Comparison of ENCODE assay signal across 8 cellular contexts in the genomic region with DNA sequence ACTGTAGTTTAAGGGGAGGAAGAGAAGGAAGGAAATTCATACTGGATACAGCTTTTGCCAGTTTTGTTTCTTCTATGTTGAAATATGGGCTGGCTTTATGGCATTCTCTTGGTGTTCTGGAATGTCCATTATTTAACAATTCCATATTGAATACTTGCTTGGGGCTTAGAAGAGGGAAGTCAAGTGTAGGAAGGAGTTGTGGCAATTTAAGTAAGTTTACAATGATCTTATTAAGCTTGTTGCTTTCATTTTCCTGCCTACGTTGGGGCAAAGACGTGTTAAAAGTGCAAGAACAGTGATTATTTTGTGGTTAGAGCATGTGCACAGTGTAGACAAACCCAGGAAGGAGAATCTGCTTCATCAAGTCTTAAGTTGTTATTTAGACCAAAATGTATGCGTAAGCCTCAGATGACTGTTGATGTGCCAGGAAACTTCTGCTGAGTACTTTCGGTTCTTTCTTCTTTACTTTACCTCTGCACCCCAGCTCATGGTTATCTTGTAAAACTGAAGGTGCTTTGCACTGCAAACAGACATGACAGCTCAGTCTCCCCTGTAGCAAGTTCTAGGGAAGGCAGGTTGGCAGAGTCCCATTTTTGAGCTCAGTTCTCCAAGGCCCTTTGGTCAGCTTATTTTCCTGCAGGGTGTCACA.
DNase-seq lines count a peak whose midpoint lies in the region; ATAC-seq and TF ChIP-seq lines count a peak whose summit lies in the region.

No MANE protein-coding gene starts in this region.

- TF ChIP-seq POLR2A in IMR-90 (IDR thresholded peaks at IDR 0.05; ENCODE audit: low read depth, low read length), result no peak

- H2AK9ac ChIP-seq in IMR-90 (replicated peaks; ENCODE audit: low read depth, low read length, poor library complexity), result no peak overlapping the region

- H3K9me3 ChIP-seq in CD4-positive, CD25-positive, alpha-beta regulatory T cell (ENCODE audit: control insufficient read depth in 2 of 2, low read length in 2 of 2), result no peaks in the 10 kb centered on the region
- no peaks in the 10 kb centered on the region for H3K9me3 ChIP-seq in IMR-90 (ENCODE audit: control insufficient read depth, insufficient read depth, low read length)

- no peak for TF ChIP-seq CTCF in IMR-90 (conservative IDR thresholded peaks at IDR 0.05; ENCODE audit: low read depth, low read length)

- H3K27me3 ChIP-seq in CD4-positive, CD25-positive, alpha-beta regulatory T cell (ENCODE audit: control insufficient read depth, insufficient read depth, low read length), result no peaks in the 10 kb centered on the region
- peaks cover 5% of the 10 kb centered on the region; the same call in 1 of the 2 replicates for H3K27me3 ChIP-seq in IMR-90 (ENCODE audit: control insufficient read depth, insufficient read depth, low read length)

- in situ Hi-C loops in IMR-90 (cut with MboI; ENCODE audit: low sequenced_read_pairs) (no loop called here), G401 (cut with HindIII; ENCODE audit: low sequenced_read_pairs) (no loop called here)

- no peak overlapping the region for H2BK120ac ChIP-seq in IMR-90 (ENCODE audit: low read depth, low read length)

- H4K91ac ChIP-seq in IMR-90 (ENCODE audit: insufficient read depth, low read depth, low read length), result no peak overlapping the region

- no peaks in the 10 kb centered on the region for H3K9me3 Mint-ChIP-seq in CD4-positive, CD25-positive, alpha-beta regulatory T cell
- H3K9me3 Mint-ChIP-seq in activated T-cell treated with anti-CD3 and anti-CD28 coated beads, Interleukin-2, amount 50 U/mL, for 4 hours, result no peaks in the 10 kb centered on the region

- H4K5ac ChIP-seq in IMR-90 (ENCODE audit: low read depth, low read length), result no peak overlapping the region

- peak overlapping the region; percentile 96 for H3K27ac ChIP-seq in CD4-positive, CD25-positive, alpha-beta regulatory T cell (ENCODE audit: insufficient read depth, low read length, poor library complexity, severe bottlenecking)
- H3K27ac ChIP-seq in IMR-90 (ENCODE audit: insufficient read depth, low read length), result no peak overlapping the region

- no peaks in the 10 kb centered on the region for H3K9me1 ChIP-seq in IMR-90 (ENCODE audit: insufficient read depth, low read length)

- no peak overlapping the region for H2BK20ac ChIP-seq in IMR-90 (ENCODE audit: low read depth, low read length)

- no peak for TF ChIP-seq RAD21 in IMR-90 (IDR thresholded peaks at IDR 0.05; ENCODE audit: low read length)

- no peak overlapping the region for H3K23ac ChIP-seq in IMR-90 (ENCODE audit: low read depth, low read length)

- dilution Hi-C loops in IMR-90 (cut with HindIII; ENCODE audit: low sequenced_read_pairs, unreplicated experiment), result no loop called here

- WGBS in IMR-90 (ENCODE audit: extremely low coverage in 2 of 2, insufficient read length in 1 of 2), 2 experiments, result 28% methylated on average over 2 of the region's 4 CpGs; no CpG with 5 or more reads in 1 of the 2 experiments

- H3K4me1 Mint-ChIP-seq in CD4-positive, CD25-positive, alpha-beta regulatory T cell, result peaks cover 18 to 84% (median 58%) of the 10 kb centered on the region in 4 donors
- H3K4me1 Mint-ChIP-seq in activated T-cell treated with anti-CD3 and anti-CD28 coated beads, Interleukin-2, amount 50 U/mL, for 4 hours (ENCODE audit: low read depth), result peaks cover 76% of the 10 kb centered on the region

- DNase-seq in CD4-positive, CD25-positive, alpha-beta regulatory T cell, result peak; percentile 38 to 95 (median 88)
- DNase-seq in IMR-90, result no peak
- DNase-seq in activated T-cell treated with anti-CD3 and anti-CD28 coated beads, Interleukin-2, amount 50 U/mL, for 4 hours, result peak; percentile 15
- DNase-seq in medulla oblongata (ENCODE audit: extremely low spot score), result peak; percentile 50
- DNase-seq in AG20443 (ENCODE audit: low spot score), result no peak
- DNase-seq in DMS114 treated with DMSO at 0.1 percent for 48 hours (lab: John Stamatoyannopoulos, UW; ENCODE audit: unreplicated experiment), result no peak
- no peak for DNase-seq in G401 (ENCODE audit: low spot score)

- H2BK5ac ChIP-seq in IMR-90 (ENCODE audit: low read depth, low read length, poor library complexity, severe bottlenecking), result no peak overlapping the region

- H3K14ac ChIP-seq in IMR-90 (replicated peaks; ENCODE audit: low read depth, low read length), result no peak overlapping the region

- peaks cover 75% of the 10 kb centered on the region for H3K4me1 ChIP-seq in CD4-positive, CD25-positive, alpha-beta regulatory T cell (ENCODE audit: control insufficient read depth, insufficient read depth, low read length, poor library complexity, severe bottlenecking)
- no peaks in the 10 kb centered on the region for H3K4me1 ChIP-seq in IMR-90 (ENCODE audit: control insufficient read depth, insufficient read depth, low read length)

- H2BK15ac ChIP-seq in IMR-90 (ENCODE audit: low read depth, low read length), result no peak overlapping the region

- H3K4me3 Mint-ChIP-seq in CD4-positive, CD25-positive, alpha-beta regulatory T cell, result peak overlapping the region; percentile 55 to 81 (median 74)
- peak overlapping the region; percentile 75 for H3K4me3 Mint-ChIP-seq in activated T-cell treated with anti-CD3 and anti-CD28 coated beads, Interleukin-2, amount 50 U/mL, for 4 hours

- no TSS peak for BruUV-seq in IMR-90 (replicated peaks; lab: Mats Ljungman, UMichigan)

- H3K36me3 Mint-ChIP-seq in CD4-positive, CD25-positive, alpha-beta regulatory T cell, result peaks cover 3% of the 10 kb centered on the region
- peaks cover 1% of the 10 kb centered on the region for H3K36me3 Mint-ChIP-seq in activated T-cell treated with anti-CD3 and anti-CD28 coated beads, Interleukin-2, amount 50 U/mL, for 4 hours (ENCODE audit: insufficient read depth)

- no peak overlapping the region for H4K8ac ChIP-seq in IMR-90 (ENCODE audit: low read depth in 2 of 2, low read length in 2 of 2)

- H3K27ac Mint-ChIP-seq in CD4-positive, CD25-positive, alpha-beta regulatory T cell, result peak overlapping the region; percentile 98

- H3K4me2 ChIP-seq in IMR-90 (ENCODE audit: low read depth, low read length), result peak overlapping the region; percentile 76; the same call in 1 of the 2 replicates

- H3K4ac ChIP-seq in IMR-90 (ENCODE audit: low read depth, low read length), result no peak overlapping the region

- POLR2A ChIA-PET in IMR-90 (lab: Charles Lee; ENCODE audit: unreplicated experiment), result no interaction called here

- no peak overlapping the region for H2AFZ ChIP-seq in IMR-90 (replicated peaks; ENCODE audit: low read length, poor library complexity)

- H3K4me3 ChIP-seq in CD4-positive, CD25-positive, alpha-beta regulatory T cell (ENCODE audit: low read depth, low read length), result peak overlapping the region; percentile 79
- no peak overlapping the region for H3K4me3 ChIP-seq in IMR-90 (ENCODE audit: insufficient read depth, low read depth, low read length)

- H3K36me3 ChIP-seq in CD4-positive, CD25-positive, alpha-beta regulatory T cell (ENCODE audit: control insufficient read depth, insufficient read depth, low read length), result no peaks in the 10 kb centered on the region
- no peaks in the 10 kb centered on the region for H3K36me3 ChIP-seq in IMR-90 (ENCODE audit: control insufficient read depth, insufficient read depth, low read length)

- peak; percentile 83 to 85 for ATAC-seq in CD4-positive, CD25-positive, alpha-beta regulatory T cell (ENCODE audit: low read depth in 2 of 2)
- ATAC-seq in GM21381 (IDR thresholded peaks at IDR 0.05; ENCODE audit: unreplicated experiment) (peak; percentile 67), IMR-90 (ENCODE audit: low read depth) (no peak)
- ATAC-seq in activated T-cell treated with anti-CD3 and anti-CD28 coated beads, Interleukin-2, amount 50 U/mL, for 4 hours, result peak; percentile 77 to 84

- H3K79me1 ChIP-seq in IMR-90 (ENCODE audit: low read depth in 1 of 2, low read length in 2 of 2), result no peaks in the 10 kb centered on the region

- H3K27me3 Mint-ChIP-seq in CD4-positive, CD25-positive, alpha-beta regulatory T cell, result no peaks in the 10 kb centered on the region
- no peaks in the 10 kb centered on the region for H3K27me3 Mint-ChIP-seq in activated T-cell treated with anti-CD3 and anti-CD28 coated beads, Interleukin-2, amount 50 U/mL, for 4 hours (ENCODE audit: low read depth)

- no peak overlapping the region for H2AK5ac ChIP-seq in IMR-90 (ENCODE audit: low read depth, low read length)

- no peaks in the 10 kb centered on the region for H4K20me1 ChIP-seq in IMR-90 (ENCODE audit: insufficient read depth, low read length)

- H3K18ac ChIP-seq in IMR-90 (ENCODE audit: low read depth, low read length), result no peak overlapping the region

- H3K56ac ChIP-seq in IMR-90 (ENCODE audit: extremely low read depth, insufficient read depth, low read length), result no peak overlapping the region

- H3K9ac ChIP-seq in IMR-90 (ENCODE audit: low read depth, low read length), result no peak overlapping the region

- intact Hi-C loops in IMR-90 (cut with micrococcal nuclease), result no loop called here

- CTCF ChIA-PET in IMR-90 (lab: Yijun Ruan, JAX), result no interaction called here

TF ChIP-seq in IMR-90, 13 proteins besides CTCF, POLR2A, EP300 and RAD21:
- TF ChIP-seq CHD1 (IDR thresholded peaks at IDR 0.05; ENCODE audit: low read depth, low read length), result no peak
- TF ChIP-seq, protein P1, sequence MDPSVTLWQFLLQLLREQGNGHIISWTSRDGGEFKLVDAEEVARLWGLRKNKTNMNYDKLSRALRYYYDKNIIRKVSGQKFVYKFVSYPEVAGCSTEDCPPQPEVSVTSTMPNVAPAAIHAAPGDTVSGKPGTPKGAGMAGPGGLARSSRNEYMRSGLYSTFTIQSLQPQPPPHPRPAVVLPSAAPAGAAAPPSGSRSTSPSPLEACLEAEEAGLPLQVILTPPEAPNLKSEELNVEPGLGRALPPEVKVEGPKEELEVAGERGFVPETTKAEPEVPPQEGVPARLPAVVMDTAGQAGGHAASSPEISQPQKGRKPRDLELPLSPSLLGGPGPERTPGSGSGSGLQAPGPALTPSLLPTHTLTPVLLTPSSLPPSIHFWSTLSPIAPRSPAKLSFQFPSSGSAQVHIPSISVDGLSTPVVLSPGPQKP (IDR thresholded peaks at IDR 0.05; ENCODE audit: borderline replicate concordance, low read depth, low read length), result no peak
- TF ChIP-seq NFE2L2 (IDR thresholded peaks at IDR 0.05; ENCODE audit: low read depth, low read length), result no peak

Comparison
In these comparisons a context has a peak if more than half of its experiments do, and no peak if none do; other contexts are left out.
1. DNase-seq: peak in CD4-positive, CD25-positive, alpha-beta regulatory T cell (3 of 3), activated T-cell treated with anti-CD3 and anti-CD28 coated beads, Interleukin-2, amount 50 U/mL, for 4 hours (single experiment) and medulla oblongata (single experiment); none in IMR-90 (single experiment), AG20443 (single experiment), DMS114 treated with DMSO at 0.1 percent for 48 hours (single experiment) and G401 (single experiment).